23 cellular contexts compared by ENCODE assay signal in genomic region chr10:21212912-21213311, GRCh38.
"Had no signal": no experiment of that assay in that cellular context is flagged by ENCODE, and none has a peak within 500 bp of the region (broad histone marks: within the 10 kb centered on the region; RNA-seq: fewer than 3 reads in every experiment).

No MANE protein-coding gene starts in this region.

- H3K27me3 Mint-ChIP-seq: dendritic cell treated with granulocyte-macrophage colony-stimulating factor and Interleukin-4, amounts not matched to agents 40 ng/mL and 50 ng/mL, for 4 days; stimulated activated naive B cell treated with anti-CD40 and anti-IgM and Interleukin-4, amounts not matched to agents 10 μg/mL and 1 μg/mL and 100 μg/mL, for 72 hours had no signal

- ATAC-seq: esophagus mucosa; gastrocnemius medialis; left lobe of liver; naive thymus-derived CD4-positive, alpha-beta T cell; sciatic nerve; stimulated activated naive B cell treated with anti-CD40 and anti-IgM and Interleukin-4, amounts not matched to agents 10 μg/mL and 1 μg/mL and 100 μg/mL, for 72 hours had no signal

- H3K36me3 Mint-ChIP-seq: memory B cell; naive thymus-derived CD4-positive, alpha-beta T cell; stimulated activated naive B cell treated with anti-CD40 and anti-IgM and Interleukin-4, amounts not matched to agents 10 μg/mL and 1 μg/mL and 100 μg/mL, for 72 hours had no signal

- H3K27me3 ChIP-seq: colonic mucosa, gastrocnemius medialis, right atrium auricular region, tibial nerve, upper lobe of left lung had no signal

- H3K27ac ChIP-seq: colonic mucosa, epithelial cell of prostate, gastrocnemius medialis, prostate gland, right atrium auricular region, thoracic aorta, tibial nerve had no signal

- H3K4me3 ChIP-seq: colonic mucosa, gastrocnemius medialis, lung, prostate gland, right atrium auricular region, thoracic aorta, tibial nerve, upper lobe of left lung had no signal

- DNase-seq: colonic mucosa; effector CD8-positive, alpha-beta T cell; endodermal cell; gastrocnemius medialis; head of caudate nucleus; kidney; midbrain; naive thymus-derived CD4-positive, alpha-beta T cell; stimulated activated CD4-positive, alpha-beta T cell treated with anti-CD3 and anti-CD28 coated beads, Interleukin-4, amount 100 ng/mL, for 4 hours; stimulated activated naive B cell treated with anti-CD40 and anti-IgM and Interleukin-4, amounts not matched to agents 10 μg/mL and 1 μg/mL and 100 μg/mL, for 72 hours; upper lobe of left lung had no signal

- H3K9me3 ChIP-seq: colonic mucosa, gastrocnemius medialis, prostate gland, thoracic aorta had no signal

- H3K27ac Mint-ChIP-seq: dendritic cell treated with granulocyte-macrophage colony-stimulating factor and Interleukin-4, amounts not matched to agents 40 ng/mL and 50 ng/mL, for 4 days; endodermal cell; memory B cell; naive thymus-derived CD4-positive, alpha-beta T cell; stimulated activated naive B cell treated with anti-CD40 and anti-IgM and Interleukin-4, amounts not matched to agents 10 μg/mL and 1 μg/mL and 100 μg/mL, for 72 hours; stimulated activated naive CD8-positive, alpha-beta T cell treated with anti-CD3 and anti-CD28 coated beads, Interleukin-15, Interleukin-2, amounts not matched to agents 100 ng/mL and 50 ng/mL, for 24 hours had no signal

- H3K36me3 ChIP-seq: colonic mucosa, gastrocnemius medialis, prostate gland, right atrium auricular region, thoracic aorta, tibial nerve, upper lobe of left lung had no signal

- H3K4me1 Mint-ChIP-seq: memory B cell; naive thymus-derived CD4-positive, alpha-beta T cell; stimulated activated naive B cell treated with anti-CD40 and anti-IgM and Interleukin-4, amounts not matched to agents 10 μg/mL and 1 μg/mL and 100 μg/mL, for 72 hours had no signal

- H3K4me1 ChIP-seq: colonic mucosa, gastrocnemius medialis, prostate gland, right atrium auricular region had no signal

- H3K4me3 Mint-ChIP-seq: dendritic cell treated with granulocyte-macrophage colony-stimulating factor and Interleukin-4, amounts not matched to agents 40 ng/mL and 50 ng/mL, for 4 days; endodermal cell; memory B cell; naive thymus-derived CD4-positive, alpha-beta T cell; stimulated activated naive B cell treated with anti-CD40 and anti-IgM and Interleukin-4, amounts not matched to agents 10 μg/mL and 1 μg/mL and 100 μg/mL, for 72 hours; stimulated activated naive CD8-positive, alpha-beta T cell treated with anti-CD3 and anti-CD28 coated beads, Interleukin-15, Interleukin-2, amounts not matched to agents 100 ng/mL and 50 ng/mL, for 24 hours had no signal
